2 cellular contexts compared by ENCODE assay signal in the genomic region with DNA sequence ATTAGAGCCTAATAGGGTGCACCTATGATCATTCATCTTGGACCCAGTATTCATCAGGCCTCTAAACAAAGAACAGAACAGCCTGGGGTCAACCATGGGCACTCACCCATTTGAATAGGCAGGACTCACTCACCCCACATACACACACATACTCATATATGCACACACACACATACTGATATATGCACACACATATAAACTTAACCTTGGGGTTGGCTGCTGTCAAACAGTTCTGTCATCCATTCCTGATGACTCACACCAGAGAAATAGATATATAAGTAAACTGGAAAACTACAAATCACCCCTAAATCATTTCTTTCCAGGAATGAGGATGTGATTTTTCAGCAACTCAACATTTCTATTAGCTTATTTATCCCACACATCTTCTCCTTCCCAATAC.
TF ChIP-seq lines count a peak whose summit lies in the region.

No MANE protein-coding gene starts in this region.

TF ChIP-seq in HEK293, 187 proteins besides CTCF, POLR2A, EP300 and RAD21 (continued from another document):
- TF ChIP-seq, protein P1, sequence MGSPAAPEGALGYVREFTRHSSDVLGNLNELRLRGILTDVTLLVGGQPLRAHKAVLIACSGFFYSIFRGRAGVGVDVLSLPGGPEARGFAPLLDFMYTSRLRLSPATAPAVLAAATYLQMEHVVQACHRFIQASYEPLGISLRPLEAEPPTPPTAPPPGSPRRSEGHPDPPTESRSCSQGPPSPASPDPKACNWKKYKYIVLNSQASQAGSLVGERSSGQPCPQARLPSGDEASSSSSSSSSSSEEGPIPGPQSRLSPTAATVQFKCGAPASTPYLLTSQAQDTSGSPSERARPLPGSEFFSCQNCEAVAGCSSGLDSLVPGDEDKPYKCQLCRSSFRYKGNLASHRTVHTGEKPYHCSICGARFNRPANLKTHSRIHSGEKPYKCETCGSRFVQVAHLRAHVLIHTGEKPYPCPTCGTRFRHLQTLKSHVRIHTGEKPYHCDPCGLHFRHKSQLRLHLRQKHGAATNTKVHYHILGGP (tag by site-specific recombination; IDR thresholded peaks at IDR 0.05): peak; percentile 24; the same call in 1 of the 2 replicates

TF ChIP-seq in endothelial cell of umbilical vein, 7 proteins besides CTCF, POLR2A, EP300 and RAD21:
- TF ChIP-seq EZH2 (IDR thresholded peaks at IDR 0.05; ENCODE audit: borderline replicate concordance, low read depth, low read length, severe bottlenecking) (no peak), MYC (IDR thresholded peaks at IDR 0.05; ENCODE audit: low read depth, low read length) (no peak), FOS (IDR thresholded peaks at IDR 0.05; ENCODE audit: borderline replicate concordance, insufficient read depth, low read length) (peak; percentile 48), POLR2AphosphoS5 (IDR thresholded peaks at IDR 0.05; ENCODE audit: insufficient read depth, low read depth, low read length) (no peak), GATA2 (IDR thresholded peaks at IDR 0.05; ENCODE audit: insufficient read depth, insufficient read length, low read depth, low read length) (no peak)
- TF ChIP-seq, protein P2, sequence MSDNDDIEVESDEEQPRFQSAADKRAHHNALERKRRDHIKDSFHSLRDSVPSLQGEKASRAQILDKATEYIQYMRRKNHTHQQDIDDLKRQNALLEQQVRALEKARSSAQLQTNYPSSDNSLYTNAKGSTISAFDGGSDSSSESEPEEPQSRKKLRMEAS (IDR thresholded peaks at IDR 0.05; ENCODE audit: insufficient read depth, insufficient read length): no peak
